In the genomic region with DNA sequence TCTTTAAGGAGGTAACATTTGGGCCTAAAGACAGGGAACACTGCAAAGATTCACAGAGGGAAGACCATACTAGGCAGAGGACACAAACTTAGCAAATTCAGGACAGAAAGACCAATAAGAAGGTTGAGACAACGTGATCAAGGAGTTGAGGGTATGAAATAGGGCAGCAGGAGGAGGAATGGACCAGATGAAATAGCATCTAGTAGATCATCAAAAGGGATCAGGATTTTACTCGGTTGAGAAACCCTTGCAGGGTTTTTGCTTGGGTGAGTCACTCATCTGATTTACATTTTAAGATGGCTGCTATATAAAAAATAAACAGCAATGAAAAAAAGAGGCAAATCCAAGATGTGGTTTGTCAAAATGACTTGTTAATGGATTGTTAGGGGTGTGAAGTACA, we compare ENCODE assay signal across 9 cellular contexts. TPM values are rescaled to one million over a fixed set of nuclear protein-coding genes. Genes with fewer than 3 reads are reported as not detected.
DNase-seq lines count a peak whose midpoint lies in the region; ATAC-seq and TF ChIP-seq lines count a peak whose summit lies in the region.
"Had no signal": no experiment of that assay in that cellular context is flagged by ENCODE, and none has a peak within 500 bp of the region (broad histone marks: within the 10 kb centered on the region; RNA-seq: fewer than 3 reads in every experiment).

No MANE protein-coding gene starts in this region.

- H3K27me3 ChIP-seq in psoas muscle (ENCODE audit: insufficient read depth in 3 of 3, low read length in 2 of 3): no peaks in the 10 kb centered on the region

- H3K27ac ChIP-seq in coronary artery (peak overlapping the region in 1 of 2 donors; percentile 29), psoas muscle (peak overlapping the region; percentile 43)
- H3K27ac ChIP-seq: KMS-11 had no signal

- TF ChIP-seq POLR2A in NB4 (IDR thresholded peaks at IDR 0.05; ENCODE audit: extremely low read depth, insufficient read length): no peak

- intact Hi-C loops in psoas muscle (cut with DNase I): loop anchor here in 1 of 2 donors (5.0 kb wide), 1 partner anchor 33 kb away; the partner anchor contains the start of gene MTFR2

- WGBS in psoas muscle, 3 donors: 11 to 32% (median 14%) methylated on average over 2 of the region's 2 CpGs

- DNase-seq in GM03348 (ENCODE audit: low spot score): peak; percentile 31
- DNase-seq in NB4 (ENCODE audit: low read depth): peak; percentile 44
- DNase-seq in coronary artery (ENCODE audit: low spot score): no peak
- no peak for DNase-seq in psoas muscle
- DNase-seq: activated CD4-positive, alpha-beta T cell treated with anti-CD3 and anti-CD28 coated beads for 48 hours had no signal

- peaks cover 85% of the 10 kb centered on the region for H3K4me1 ChIP-seq in psoas muscle

- TF ChIP-seq CTCF in NB4 (IDR thresholded peaks at IDR 0.05; ENCODE audit: low read depth, low read length): no peak
- no peak for TF ChIP-seq CTCF in coronary artery (IDR thresholded peaks at IDR 0.05)
- no peak for TF ChIP-seq CTCF in psoas muscle (IDR thresholded peaks at IDR 0.05)

- H3K36me3 ChIP-seq in psoas muscle (ENCODE audit: insufficient read depth in 1 of 2, low read depth in 1 of 2): peaks cover 0 to 17% of the 10 kb centered on the region in 2 donors

- peak overlapping the region; percentile 53 for H3K4me3 ChIP-seq in NB4 (ENCODE audit: low read depth, low read length)
- peak overlapping the region; percentile 25 for H3K4me3 ChIP-seq in coronary artery
- peak overlapping the region; percentile 46 for H3K4me3 ChIP-seq in psoas muscle

- H3K9me3 ChIP-seq in psoas muscle: no peaks in the 10 kb centered on the region

- ATAC-seq in psoas muscle (no peak), GM21723 (IDR thresholded peaks at IDR 0.05; ENCODE audit: unreplicated experiment) (no peak), GM19463 (IDR thresholded peaks at IDR 0.05; ENCODE audit: unreplicated experiment) (no peak), HG02610 (IDR thresholded peaks at IDR 0.05; ENCODE audit: unreplicated experiment) (no peak)

RNA-seq across cellular contexts. Expression of gene BCLAF1, which starts 4.7 kb away (rescaled TPM):
- 100 to 1,000 TPM in 2 of 4 donors, 10 to 100 TPM in 2; 82.5 to 110 (median 102) TPM for total RNA-seq in psoas muscle
- polyA plus RNA-seq in psoas muscle: 10 to 100 TPM; 22.9 to 56.2 (median 41.3) TPM

RNA-seq across cellular contexts. Expression of gene MTFR2, which starts 34.8 kb away (rescaled TPM):
- total RNA-seq in psoas muscle: under 1 TPM in 3 of 4 donors, not detected in 1; 0.20 to 0.95 (median 0.62) TPM
- under 1 TPM; 0.07 to 0.62 (median 0.09) TPM for polyA plus RNA-seq in psoas muscle

Comparison
In these comparisons a context has a peak if more than half of its experiments do, and no peak if none do; other contexts are left out.
1. DNase-seq: peak in GM03348 (single experiment) and NB4 (single experiment); none in coronary artery (single experiment) and psoas muscle (0 of 2).
2. Peak in every context shown above with its lines, with median percentiles within 50 percentile points of each other: H3K4me3 ChIP-seq.